In genomic region chr10:29830526-29831512, GRCh38 we compare ENCODE assay signal across 20 cellular contexts.
DNase-seq lines count a peak whose midpoint lies in the region; TF ChIP-seq lines count a peak whose summit lies in the region.
"Had no signal": no experiment of that assay in that cellular context is flagged by ENCODE, and none has a peak within 500 bp of the region (broad histone marks: within the 10 kb centered on the region; RNA-seq: fewer than 3 reads in every experiment).

No MANE protein-coding gene starts in this region.

- H3K9me3 ChIP-seq in hepatocyte (ENCODE audit: low read depth) (no peaks in the 10 kb centered on the region), muscle layer of colon (ENCODE audit: low read length) (peaks cover 9% of the 10 kb centered on the region), transverse colon (no peaks in the 10 kb centered on the region), SJCRH30 (replicated peaks) (peaks cover 4% of the 10 kb centered on the region)
- H3K9me3 ChIP-seq: A549 had no signal

- CTCF ChIA-PET in activated CD4-positive, alpha-beta T cell treated with anti-CD3 and anti-CD28 coated beads, Interleukin-2, amount 10 ng/mL, durations not matched to agents 7 days and 5 days (lab: Charles Lee): interaction anchor here (1.0 kb wide), 1 partner anchor 27 kb away, joined by 3 read pairs; no protein-coding TSS in a partner anchor

- H3K4me3 Mint-ChIP-seq in activated CD4-positive, alpha-beta T cell treated with anti-CD3 and anti-CD28 coated beads, Interleukin-2, amount 10 ng/mL, durations not matched to agents 7 days and 5 days: no peak overlapping the region
- H3K4me3 Mint-ChIP-seq: CD4-positive, alpha-beta memory T cell; GM23338 had no signal

- H3K9me3 Mint-ChIP-seq in activated CD4-positive, alpha-beta T cell treated with anti-CD3 and anti-CD28 coated beads, Interleukin-2, amount 10 ng/mL, durations not matched to agents 7 days and 5 days: peaks cover 18% of the 10 kb centered on the region
- H3K9me3 Mint-ChIP-seq: GM23338 had no signal

- no peak overlapping the region for H2AFZ ChIP-seq in hepatocyte
- H2AFZ ChIP-seq: GM23338 had no signal

- H3K79me2 ChIP-seq in hepatocyte: no peaks in the 10 kb centered on the region

- H3K27ac Mint-ChIP-seq in activated CD4-positive, alpha-beta T cell treated with anti-CD3 and anti-CD28 coated beads, Interleukin-2, amount 10 ng/mL, durations not matched to agents 7 days and 5 days: no peak overlapping the region
- H3K27ac Mint-ChIP-seq: GM23338 had no signal

- in situ Hi-C loops in transverse colon (cut with MboI; ENCODE audit: low pct_ligation_motif_present in 1 of 4, low pct_unique_long_range_greater_than_20kb in 1 of 4, low sequenced_read_pairs in 3 of 4): no loop called here

- H3K9ac ChIP-seq in muscle layer of colon (ENCODE audit: low read length): no peak overlapping the region
- H3K9ac ChIP-seq: BLaER1 had no signal

- no peaks in the 10 kb centered on the region for H3K9me2 ChIP-seq in hepatocyte (replicated peaks; ENCODE audit: insufficient read depth)

- no peak overlapping the region for H3K4me2 ChIP-seq in hepatocyte
- H3K4me2 ChIP-seq: A549, BLaER1, GM23338 had no signal

- no peaks in the 10 kb centered on the region for H3K36me3 ChIP-seq in hepatocyte (replicated peaks; ENCODE audit: insufficient read depth, low read depth)
- no peaks in the 10 kb centered on the region for H3K36me3 ChIP-seq in muscle layer of colon (ENCODE audit: insufficient read depth, low read length)
- no peaks in the 10 kb centered on the region for H3K36me3 ChIP-seq in transverse colon
- no peaks in the 10 kb centered on the region for H3K36me3 ChIP-seq in SJCRH30
- H3K36me3 ChIP-seq: BLaER1 had no signal

- POLR2A ChIA-PET in activated CD4-positive, alpha-beta T cell treated with anti-CD3 and anti-CD28 coated beads, Interleukin-2, amount 10 ng/mL, durations not matched to agents 7 days and 5 days (lab: Charles Lee): no interaction called here

- TF ChIP-seq POLR2A in transverse colon (IDR thresholded peaks at IDR 0.05): no peak

- peaks cover 2% of the 10 kb centered on the region for H3K36me3 Mint-ChIP-seq in activated CD4-positive, alpha-beta T cell treated with anti-CD3 and anti-CD28 coated beads, Interleukin-2, amount 10 ng/mL, durations not matched to agents 7 days and 5 days (ENCODE audit: low read depth)
- H3K36me3 Mint-ChIP-seq: CD4-positive, alpha-beta memory T cell had no signal

- TF ChIP-seq EP300 in transverse colon (IDR thresholded peaks at IDR 0.05; ENCODE audit: low read depth): no peak

- TF ChIP-seq CTCF in hepatocyte (IDR thresholded peaks at IDR 0.05; ENCODE audit: poor library complexity): no peak
- no peak for TF ChIP-seq CTCF in transverse colon (IDR thresholded peaks at IDR 0.05)

- DNase-seq in amniotic epithelial cell (ENCODE audit: low read depth) (peak; percentile 74), hepatocyte (ENCODE audit: low spot score) (no peak), transverse colon (no peak), NCI-H526 treated with DMSO at 0.1 percent for 48 hours (lab: John Stamatoyannopoulos, UW) (no peak), NOMO-1 treated with DMSO at 0.1 percent for 48 hours (lab: John Stamatoyannopoulos, UW; ENCODE audit: unreplicated experiment) (no peak), SJCRH30 (no peak)
- DNase-seq in activated CD4-positive, alpha-beta T cell treated with anti-CD3 and anti-CD28 coated beads, Interleukin-2, amount 10 ng/mL, durations not matched to agents 7 days and 5 days: no peak
- DNase-seq: Calu3; CD4-positive, alpha-beta memory T cell; DMS53; HCEC 1CT; KG1; NCI-H1105 treated with DMSO at 0.1 percent for 48 hours; NCI-H1694; NCI-H2081 treated with DMSO at 0.1 percent for 48 hours; NCI-H446 treated with DMSO at 0.1 percent for 48 hours had no signal

- peaks cover 8% of the 10 kb centered on the region for H3K4me1 Mint-ChIP-seq in activated CD4-positive, alpha-beta T cell treated with anti-CD3 and anti-CD28 coated beads, Interleukin-2, amount 10 ng/mL, durations not matched to agents 7 days and 5 days
- H3K4me1 Mint-ChIP-seq: CD4-positive, alpha-beta memory T cell had no signal

- H3K27me3 ChIP-seq in hepatocyte: no peaks in the 10 kb centered on the region
- H3K27me3 ChIP-seq in muscle layer of colon (ENCODE audit: control insufficient read depth in 1 of 2, insufficient read depth in 2 of 2, low read length in 2 of 2): no peaks in the 10 kb centered on the region
- no peaks in the 10 kb centered on the region for H3K27me3 ChIP-seq in transverse colon
- no peaks in the 10 kb centered on the region for H3K27me3 ChIP-seq in SJCRH30
- H3K27me3 ChIP-seq: BLaER1 had no signal

- H3K27ac ChIP-seq in hepatocyte (peak overlapping the region; percentile 23), muscle layer of colon (ENCODE audit: low read depth, low read length) (peak overlapping the region; percentile 77), transverse colon (peak overlapping the region; percentile 34 to 73 (median 66)), SJCRH30 (no peak overlapping the region)
- H3K27ac ChIP-seq: A549, BLaER1 had no signal

- H3K4me3 ChIP-seq in hepatocyte (no peak overlapping the region), muscle layer of colon (ENCODE audit: low read depth in 1 of 2, low read length in 2 of 2) (no peak overlapping the region), transverse colon (no peak overlapping the region), SJCRH30 (no peak overlapping the region)
- H3K4me3 ChIP-seq: A549, BLaER1, GM23338 had no signal

- no peaks in the 10 kb centered on the region for H3K27me3 Mint-ChIP-seq in activated CD4-positive, alpha-beta T cell treated with anti-CD3 and anti-CD28 coated beads, Interleukin-2, amount 10 ng/mL, durations not matched to agents 7 days and 5 days

- no peaks in the 10 kb centered on the region for H4K20me1 ChIP-seq in hepatocyte (ENCODE audit: insufficient read depth, poor library complexity, severe bottlenecking)
- H4K20me1 ChIP-seq: BLaER1 had no signal

- peaks cover 10% of the 10 kb centered on the region for H3K4me1 ChIP-seq in hepatocyte (ENCODE audit: insufficient read depth)
- H3K4me1 ChIP-seq in muscle layer of colon (ENCODE audit: insufficient read depth, low read length): peaks cover 55% of the 10 kb centered on the region
- no peaks in the 10 kb centered on the region for H3K4me1 ChIP-seq in transverse colon
- H3K4me1 ChIP-seq in SJCRH30: no peaks in the 10 kb centered on the region
- H3K4me1 ChIP-seq: A549 had no signal

- 52% methylated on average over 6 of the region's 6 CpGs for WGBS in hepatocyte (ENCODE audit: low lambda C conversion rate, missing lambda C conversion rate)
- 52 to 69% methylated on average over 5 to 6 of the region's 6 CpGs for WGBS in transverse colon (ENCODE audit: low coverage in 1 of 2), 2 donors

- intact Hi-C loops in transverse colon (cut with DNase I; ENCODE audit: low total_unique reads): loop anchor here (5.0 kb wide), 1 partner anchor 846 kb away; no protein-coding TSS in a partner anchor
